9 cellular contexts compared by ENCODE assay signal in genomic region chr22:30195245-30196140, GRCh38. TPM values are rescaled to one million over a fixed set of nuclear protein-coding genes. Genes with fewer than 3 reads are reported as not detected.
DNase-seq lines count a peak whose midpoint lies in the region; FAIRE-seq and TF ChIP-seq lines count a peak whose summit lies in the region.
"Had no signal": no experiment of that assay in that cellular context is flagged by ENCODE, and none has a peak within 500 bp of the region (broad histone marks: within the 10 kb centered on the region; RNA-seq: fewer than 3 reads in every experiment).

No MANE protein-coding gene starts in this region.

- no peaks in the 10 kb centered on the region for H3K36me3 Mint-ChIP-seq in progenitor cell of endocrine pancreas (ENCODE audit: insufficient read depth)
- H3K36me3 Mint-ChIP-seq: memory B cell had no signal

- H3K9me3 ChIP-seq in endothelial cell of umbilical vein (replicated peaks; ENCODE audit: control insufficient read depth, insufficient read depth, low read length), result no peaks in the 10 kb centered on the region

- no peaks in the 10 kb centered on the region for H3K9me3 Mint-ChIP-seq in progenitor cell of endocrine pancreas (ENCODE audit: low read depth)
- H3K9me3 Mint-ChIP-seq: memory B cell had no signal

- H3K36me3 ChIP-seq in endothelial cell of umbilical vein (ENCODE audit: control insufficient read depth in 2 of 2, extremely low read depth in 1 of 2, insufficient read depth in 2 of 2, low read length in 2 of 2), result no peaks in the 10 kb centered on the region

- H3K27ac Mint-ChIP-seq in progenitor cell of endocrine pancreas, result peak overlapping the region; percentile 96
- H3K27ac Mint-ChIP-seq: memory B cell had no signal

- peak overlapping the region; percentile 60 for H3K9ac ChIP-seq in endothelial cell of umbilical vein (replicated peaks; ENCODE audit: extremely low read depth, insufficient read depth, low read length)

- FAIRE-seq in RCC 7860 (lab: Jason Lieb, UNC) (peak; percentile 68), endothelial cell of umbilical vein (lab: Jason Lieb, UNC) (no peak)

- no peaks in the 10 kb centered on the region for H3K9me1 ChIP-seq in endothelial cell of umbilical vein (replicated peaks; ENCODE audit: control insufficient read depth, extremely low read depth, insufficient read depth, low read length)

- H4K20me1 ChIP-seq in endothelial cell of umbilical vein (replicated peaks; ENCODE audit: control insufficient read depth, extremely low read depth, insufficient read depth, low read length), result no peaks in the 10 kb centered on the region

- H3K27me3 ChIP-seq in endothelial cell of umbilical vein (ENCODE audit: control insufficient read depth in 2 of 2, insufficient read depth in 2 of 2, low read length in 2 of 2), result no peaks in the 10 kb centered on the region

- TF ChIP-seq CTCF in endothelial cell of umbilical vein (IDR thresholded peaks at IDR 0.05; ENCODE audit: extremely low read depth in 1 of 2, insufficient read depth in 1 of 2, low read depth in 1 of 2, low read length in 2 of 2), result no peak
- no peak for TF ChIP-seq CTCF in progenitor cell of endocrine pancreas (IDR thresholded peaks at IDR 0.05; ENCODE audit: unreplicated experiment)

- peak overlapping the region in 1 of 3 experiments; percentile 44 for H3K4me3 ChIP-seq in endothelial cell of umbilical vein (replicated peaks in 1 of 3; ENCODE audit: insufficient read depth in 1 of 3, low read depth in 1 of 3, low read length in 3 of 3)

- H3K4me2 ChIP-seq in endothelial cell of umbilical vein (ENCODE audit: insufficient read depth, low read length), result peak overlapping the region; percentile 84

- intact Hi-C loops in endothelial cell of umbilical vein (cut with micrococcal nuclease), result loop anchor here (1.0 to 2.0 kb wide), 3 partner anchors 10 to 428 kb away; partner anchors contain the start of genes CCDC157, SF3A1, UQCR10 and ZMAT5

- TF ChIP-seq POLR2A in endothelial cell of umbilical vein (IDR thresholded peaks at IDR 0.05; ENCODE audit: low read depth, low read length), result no peak

- CTCF ChIA-PET in endothelial cell of umbilical vein (lab: Charles Lee), result interaction anchor here (0.7 to 3.1 kb wide), 9 partner anchors 10 to 127 kb away, joined by 3 to 13 read pairs (median 4); no protein-coding TSS in a partner anchor

- peak; percentile 59 for DNase-seq in EL
- DNase-seq in RCC 7860 (ENCODE audit: low spot score), result peak; percentile 79
- DNase-seq in endothelial cell of umbilical vein (ENCODE audit: low read depth, low spot score), result peak; percentile 21
- no peak for DNase-seq in progenitor cell of endocrine pancreas (ENCODE audit: low spot score, unreplicated experiment)
- DNase-seq in cerebellar cortex (ENCODE audit: low spot score), result no peak
- DNase-seq in KG1 (lab: John Stamatoyannopoulos, UW), result no peak
- DNase-seq in islet precursor cell, result no peak
- DNase-seq in NCI-H526 treated with DMSO at 0.1 percent for 48 hours (lab: John Stamatoyannopoulos, UW), result no peak

- peak overlapping the region; percentile 44 for H3K4me3 Mint-ChIP-seq in progenitor cell of endocrine pancreas (ENCODE audit: low read depth)

- dilution Hi-C loops in endothelial cell of umbilical vein (cut with MboI; ENCODE audit: extremely low pct_ligation_motif_present, low sequenced_read_pairs), result no loop called here

- peaks cover 47% of the 10 kb centered on the region for H3K4me1 ChIP-seq in endothelial cell of umbilical vein (ENCODE audit: control insufficient read depth, extremely low read depth, insufficient read depth, low read length)

- H3K4me1 Mint-ChIP-seq in progenitor cell of endocrine pancreas (ENCODE audit: low read depth), result peaks cover 32% of the 10 kb centered on the region

- POLR2A ChIA-PET in endothelial cell of umbilical vein (lab: Charles Lee), result interaction anchor here (0.7 to 1.3 kb wide), 2 partner anchors 13 to 49 kb away, joined by 3 to 4 read pairs; no protein-coding TSS in a partner anchor

- no peaks in the 10 kb centered on the region for H3K79me2 ChIP-seq in endothelial cell of umbilical vein (ENCODE audit: control insufficient read depth, insufficient read depth, low read length)

- BruUV-seq in endothelial cell of umbilical vein (replicated peaks; lab: Mats Ljungman, UMichigan), result TSS peak; percentile 98

- peaks cover 12% of the 10 kb centered on the region for H3K27me3 Mint-ChIP-seq in progenitor cell of endocrine pancreas
- H3K27me3 Mint-ChIP-seq: memory B cell had no signal

- H3K27ac ChIP-seq in endothelial cell of umbilical vein (ENCODE audit: insufficient read depth, low read depth, low read length), result peak overlapping the region; percentile 99

- H2AFZ ChIP-seq in endothelial cell of umbilical vein (ENCODE audit: low read depth, low read length), result peak overlapping the region; percentile 47

TF ChIP-seq in endothelial cell of umbilical vein, 7 proteins besides CTCF, POLR2A, EP300 and RAD21:
- TF ChIP-seq MYC (IDR thresholded peaks at IDR 0.05; ENCODE audit: low read depth, low read length) (no peak), EZH2 (IDR thresholded peaks at IDR 0.05; ENCODE audit: borderline replicate concordance, low read depth, low read length, severe bottlenecking) (no peak), GATA2 (IDR thresholded peaks at IDR 0.05; ENCODE audit: insufficient read depth, insufficient read length, low read depth, low read length) (peak; percentile 74), FOS (IDR thresholded peaks at IDR 0.05; ENCODE audit: borderline replicate concordance, insufficient read depth, low read length) (peak; percentile 71), MAX (IDR thresholded peaks at IDR 0.05; ENCODE audit: insufficient read depth, insufficient read length) (no peak), JUN (IDR thresholded peaks at IDR 0.05; ENCODE audit: borderline replicate concordance, insufficient read depth, insufficient read length, low read depth) (no peak), POLR2AphosphoS5 (IDR thresholded peaks at IDR 0.05; ENCODE audit: insufficient read depth, low read depth, low read length) (no peak)

RNA-seq across cellular contexts. Expression of gene LIF, which starts 51.1 kb away (rescaled TPM):
- total RNA-seq in endothelial cell of umbilical vein, result 0.27 and 0.35 TPM in 2 replicates
- polyA plus RNA-seq in endothelial cell of umbilical vein, result 0.12 and 0.35 TPM in 2 replicates
- 0.06 and 0.16 TPM in 2 replicates for polyA plus RNA-seq in endothelial cell of umbilical vein (2011; cell fraction: cytosol; rRNA removed)
- 0.66 and 1.1 TPM in 2 replicates for polyA plus RNA-seq in endothelial cell of umbilical vein (2011; cell fraction: nucleus; rRNA removed)
- polyA plus RNA-seq in endothelial cell of umbilical vein (2012), result 0.56 and 0.87 TPM in 2 replicates
- 0.19 TPM in 1 of 2 replicates, not detected in the other for polyA minus RNA-seq in endothelial cell of umbilical vein
- polyA minus RNA-seq in endothelial cell of umbilical vein (2011; cell fraction: cytosol; rRNA and poly(A)+ RNA removed), result 1.1 TPM
- 0.24 and 1.2 TPM in 2 replicates for polyA minus RNA-seq in endothelial cell of umbilical vein (2011; cell fraction: nucleus; rRNA and poly(A)+ RNA removed)
- 2.3 and 3.6 TPM in 2 replicates for total RNA-seq in progenitor cell of endocrine pancreas

Comparison
In these comparisons a context has a peak if more than half of its experiments do, and no peak if none do; other contexts are left out.
1. DNase-seq: peak in EL (single experiment), RCC 7860 (single experiment) and endothelial cell of umbilical vein (single experiment); none in progenitor cell of endocrine pancreas (single experiment), cerebellar cortex (single experiment), KG1 (single experiment), islet precursor cell (single experiment) and NCI-H526 treated with DMSO at 0.1 percent for 48 hours (single experiment).